9 cellular contexts compared by ENCODE assay signal in the genomic region with DNA sequence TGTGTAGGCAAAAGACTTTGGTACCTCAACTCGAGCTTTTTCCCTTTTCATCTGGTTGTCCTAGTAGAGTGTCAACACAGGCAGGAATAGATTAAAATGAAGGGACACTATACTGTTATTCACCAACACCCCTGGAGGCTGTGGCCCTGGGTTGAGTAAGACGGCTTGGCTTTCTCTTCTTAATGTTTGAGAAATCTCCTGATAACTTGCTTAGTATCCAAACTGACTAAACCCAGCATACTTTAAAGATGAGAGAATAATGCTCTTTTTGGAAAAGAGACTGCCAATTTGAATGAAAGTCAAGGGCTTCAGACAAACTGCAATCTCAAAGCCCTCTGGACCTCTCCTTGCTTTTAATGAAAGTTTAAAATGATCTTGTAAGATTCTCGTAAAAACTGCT. TPM values are rescaled to one million over a fixed set of nuclear protein-coding genes. Genes with fewer than 3 reads are reported as not detected.
DNase-seq lines count a peak whose midpoint lies in the region; TF ChIP-seq lines count a peak whose summit lies in the region.
"Had no signal": no experiment of that assay in that cellular context is flagged by ENCODE, and none has a peak within 500 bp of the region (broad histone marks: within the 10 kb centered on the region; RNA-seq: fewer than 3 reads in every experiment).

No MANE protein-coding gene starts in this region.

- TF ChIP-seq CTCF in HFFc6 (IDR thresholded peaks at IDR 0.05): no peak
- TF ChIP-seq CTCF in hepatocyte (IDR thresholded peaks at IDR 0.05; ENCODE audit: poor library complexity): no peak

- peaks cover 50% of the 10 kb centered on the region for H3K4me1 Mint-ChIP-seq in HFFc6 (ENCODE audit: low read depth)

- DNase-seq in HFFc6 (peak; percentile 55), amniotic stem cell (lab: John Stamatoyannopoulos, UW) (peak; percentile 25), hepatocyte (ENCODE audit: low spot score) (no peak), stromal cell of bone marrow (ENCODE audit: low read depth) (peak; percentile 79), DMS79 (lab: John Stamatoyannopoulos, UW) (no peak), foreskin melanocyte (no peak), cortex of kidney (lab: John Stamatoyannopoulos, UW) (no peak)
- DNase-seq: activated CD4-positive, CD25-positive, alpha-beta regulatory T cell; head of caudate nucleus had no signal

- H3K4me3 Mint-ChIP-seq in HFFc6: peak overlapping the region; percentile 50

- peaks cover 9% of the 10 kb centered on the region for H3K36me3 Mint-ChIP-seq in HFFc6 (ENCODE audit: low read depth)

- H3K27ac ChIP-seq in hepatocyte: peak overlapping the region; percentile 66

- H3K36me3 ChIP-seq in hepatocyte (replicated peaks; ENCODE audit: insufficient read depth, low read depth): no peaks in the 10 kb centered on the region

- H3K9me2 ChIP-seq in hepatocyte (replicated peaks; ENCODE audit: insufficient read depth): no peaks in the 10 kb centered on the region

- H3K79me2 ChIP-seq in hepatocyte: peaks cover 20% of the 10 kb centered on the region

- H3K4me1 ChIP-seq in hepatocyte (ENCODE audit: insufficient read depth): peaks cover 23% of the 10 kb centered on the region

- H3K9me3 Mint-ChIP-seq in HFFc6: no peaks in the 10 kb centered on the region

- H3K4me2 ChIP-seq in hepatocyte: no peak overlapping the region

- H3K9me3 ChIP-seq in hepatocyte (ENCODE audit: low read depth): no peaks in the 10 kb centered on the region

- no peaks in the 10 kb centered on the region for H3K27me3 ChIP-seq in hepatocyte

- peak overlapping the region; percentile 81 for H3K27ac Mint-ChIP-seq in HFFc6

- H4K20me1 ChIP-seq in hepatocyte (ENCODE audit: insufficient read depth, poor library complexity, severe bottlenecking): peaks cover 11% of the 10 kb centered on the region

- 64% methylated on average over 3 of the region's 3 CpGs for WGBS in hepatocyte (ENCODE audit: low lambda C conversion rate, missing lambda C conversion rate)

- H3K4me3 ChIP-seq in hepatocyte: no peak overlapping the region

- H3K27me3 Mint-ChIP-seq in HFFc6 (ENCODE audit: insufficient read depth): no peaks in the 10 kb centered on the region; the same call in 1 of the 2 replicates

- H2AFZ ChIP-seq in hepatocyte: no peak overlapping the region

RNA-seq across cellular contexts. Expression of a gene that starts 2.6 kb away (rescaled TPM):
- 10 to 100 TPM; 23.6 to 27.5 (median 25.7) TPM for total RNA-seq in HFFc6 (2021; fragmentation: NEBNext Ultra II Directional; extraction: Animal tissue kit (Norgen Biotek cat#: 25700))
- total RNA-seq in hepatocyte: 84.7 and 87.2 TPM in 2 replicates
- polyA plus RNA-seq in hepatocyte: 23.1 and 31.3 TPM in 2 replicates

Comparison
In these comparisons a context has a peak if more than half of its experiments do, and no peak if none do; other contexts are left out.
1. DNase-seq: peak in HFFc6 (single experiment), amniotic stem cell (single experiment) and stromal cell of bone marrow (single experiment); none in hepatocyte (single experiment), DMS79 (single experiment), foreskin melanocyte (single experiment) and cortex of kidney (single experiment).